In the genomic region with DNA sequence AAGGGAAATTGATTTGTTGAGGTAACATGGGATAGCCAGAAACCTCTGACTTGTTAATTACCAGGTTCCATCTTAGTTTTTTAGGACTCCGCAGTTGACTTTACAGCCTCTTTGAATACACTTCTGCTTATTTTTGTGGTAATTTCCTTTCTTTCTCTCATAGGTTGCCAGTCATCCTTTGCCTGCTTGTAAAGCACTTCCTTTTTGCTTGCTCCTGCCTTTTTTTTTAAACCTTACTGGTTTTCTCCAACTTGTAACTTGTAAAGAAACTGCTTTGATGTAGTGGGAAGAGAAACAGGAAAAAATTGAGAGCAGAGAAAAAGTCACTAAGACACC, we compare ENCODE assay signal across 10 cellular contexts. TPM values are rescaled to one million over a fixed set of nuclear protein-coding genes. Genes with fewer than 3 reads are reported as not detected.
A peak's percentile ranks its signal among the peaks of the same experiment; 100 is the strongest.
DNase-seq lines count a peak whose midpoint lies in the region; ATAC-seq and TF ChIP-seq lines count a peak whose summit lies in the region.
"Had no signal": no experiment of that assay in that cellular context is flagged by ENCODE, and none has a peak within 500 bp of the region (broad histone marks: within the 10 kb centered on the region; RNA-seq: fewer than 3 reads in every experiment).

No MANE protein-coding gene starts in this region.

- H3K79me1 ChIP-seq in mesendoderm (ENCODE audit: low read length), result no peaks in the 10 kb centered on the region

- H2AFZ ChIP-seq in HCT116 (ENCODE audit: low read depth, low read length, poor library complexity, severe bottlenecking), result no peak overlapping the region

- no peak for ATAC-seq in HCT116
- no peak for ATAC-seq in left lobe of liver

- no peak overlapping the region for H3K4ac ChIP-seq in mesendoderm (ENCODE audit: low read depth, low read length)

- no TSS peak for BruUV-seq in HCT116 (replicated peaks; lab: Mats Ljungman, UMichigan)

- peaks cover 8 to 35% of the 10 kb centered on the region in 2 experiments; a peak in 3 of 4 replicates for H3K4me1 ChIP-seq in HCT116 (ENCODE audit: control insufficient read depth in 1 of 2, insufficient read depth in 2 of 2, low read length in 2 of 2)
- H3K4me1 ChIP-seq in mesendoderm (ENCODE audit: control insufficient read depth, low read depth, low read length), result no peaks in the 10 kb centered on the region

- H3K79me2 ChIP-seq in HCT116 (ENCODE audit: insufficient read depth, low read length), result peaks cover 76% of the 10 kb centered on the region
- peaks cover 59% of the 10 kb centered on the region for H3K79me2 ChIP-seq in mesendoderm (ENCODE audit: control insufficient read depth, insufficient read depth, low read length)

- H3K36me3 Mint-ChIP-seq in activated naive CD8-positive, alpha-beta T cell, result peaks cover 17% of the 10 kb centered on the region

- no peak overlapping the region for H2BK120ac ChIP-seq in mesendoderm (ENCODE audit: low read depth, low read length)

- H3K9ac ChIP-seq in HCT116 (ENCODE audit: low read length), result no peak overlapping the region
- H3K9ac ChIP-seq in mesendoderm (ENCODE audit: low read length), result peak overlapping the region; percentile 5

- H3K4me2 ChIP-seq in HCT116 (ENCODE audit: low read length) (peak overlapping the region; percentile 82; the same call in 1 of the 2 replicates), mesendoderm (ENCODE audit: low read length) (peak overlapping the region; percentile 14)

- peaks cover 48% of the 10 kb centered on the region for H3K4me1 Mint-ChIP-seq in activated naive CD8-positive, alpha-beta T cell (ENCODE audit: low read depth)

- H4K8ac ChIP-seq in mesendoderm (ENCODE audit: low read depth, low read length), result no peak overlapping the region

- no CpG with 5 or more reads among the region's 1 CpG for WGBS in mesendoderm (ENCODE audit: extremely low coverage, insufficient coverage, low lambda C conversion rate)

- CTCF ChIA-PET in HCT116 (lab: Charles Lee), result no interaction called here

- peak overlapping the region; percentile 66 for H3K4me3 ChIP-seq in AG10803 (ENCODE audit: low read length)
- peak overlapping the region in 1 of 2 experiments; percentile 90; a peak in 1 of 4 replicates for H3K4me3 ChIP-seq in HCT116 (replicated peaks in 1 of 2; ENCODE audit: low read depth in 1 of 2, low read length in 2 of 2)
- no peak overlapping the region for H3K4me3 ChIP-seq in mesendoderm (ENCODE audit: low read length)

- H3K56ac ChIP-seq in mesendoderm (ENCODE audit: low read length), result no peak overlapping the region

- POLR2A ChIA-PET in HCT116 (lab: Charles Lee), result no interaction called here

- H3K18ac ChIP-seq in mesendoderm (ENCODE audit: low read length), result no peak overlapping the region

- no peaks in the 10 kb centered on the region for H3K9me2 ChIP-seq in HCT116 (ENCODE audit: insufficient read depth)

- intact Hi-C loops in HCT116 (cut with micrococcal nuclease), result no loop called here

- no peak overlapping the region for H4K5ac ChIP-seq in mesendoderm (ENCODE audit: low read length)

- H3K4me3 Mint-ChIP-seq in activated naive CD8-positive, alpha-beta T cell, result peak overlapping the region; percentile 95

- H3K36me3 ChIP-seq in HCT116 (ENCODE audit: control insufficient read depth in 1 of 2, insufficient read depth in 2 of 2, low read length in 2 of 2) (peaks cover 17 to 20% of the 10 kb centered on the region in 2 experiments), mesendoderm (ENCODE audit: control insufficient read depth, insufficient read depth, low read length) (no peaks in the 10 kb centered on the region)

- no peaks in the 10 kb centered on the region for H3K27me3 Mint-ChIP-seq in activated naive CD8-positive, alpha-beta T cell

- no peaks in the 10 kb centered on the region for H3K9me3 Mint-ChIP-seq in activated naive CD8-positive, alpha-beta T cell (ENCODE audit: low read depth)

- no peak overlapping the region for H3K27ac ChIP-seq in HCT116 (ENCODE audit: low read depth, low read length)
- no peak overlapping the region for H3K27ac ChIP-seq in mesendoderm (ENCODE audit: low read depth, low read length)

- H2BK5ac ChIP-seq in mesendoderm (ENCODE audit: low read length), result no peak overlapping the region

- TF ChIP-seq CTCF in AG10803 (conservative IDR thresholded peaks at IDR 0.05; ENCODE audit: low read length), result no peak
- no peak for TF ChIP-seq CTCF in HCT116 (IDR thresholded peaks at IDR 0.05 in 2 of 3, conservative IDR thresholded peaks at IDR 0.05 in 1 of 3; ENCODE audit: borderline replicate concordance in 1 of 3, insufficient read depth in 1 of 3, low read depth in 2 of 3, low read length in 2 of 3)

- peak overlapping the region; percentile 95 for H3K27ac Mint-ChIP-seq in activated naive CD8-positive, alpha-beta T cell

- DNase-seq in AG10803 (ENCODE audit: low read depth) (no peak), HCT116 (ENCODE audit: low read depth, low spot score) (no peak), mesendoderm (no peak), SW480 (ENCODE audit: low spot score) (no peak), dermis blood vessel endothelial cell (no peak), left lobe of liver (ENCODE audit: low spot score) (no peak), LoVo (ENCODE audit: low spot score) (no peak)
- DNase-seq: amygdala, EL had no signal

- no peaks in the 10 kb centered on the region for H3K27me3 ChIP-seq in HCT116 (ENCODE audit: insufficient read depth, low read length)
- H3K27me3 ChIP-seq in mesendoderm (ENCODE audit: insufficient read depth, low read length, poor library complexity), result no peaks in the 10 kb centered on the region

- H4K20me1 ChIP-seq in HCT116 (ENCODE audit: insufficient read depth), result peaks cover 29% of the 10 kb centered on the region

- no peak for TF ChIP-seq RAD21 in HCT116 (IDR thresholded peaks at IDR 0.05; ENCODE audit: low read depth)

- TF ChIP-seq POLR2A in HCT116 (IDR thresholded peaks at IDR 0.05; ENCODE audit: borderline replicate concordance, extremely low read depth, insufficient read depth, insufficient read length), result no peak

- no peak overlapping the region for H2AK5ac ChIP-seq in mesendoderm (ENCODE audit: low read length)

- no peak overlapping the region for H2BK15ac ChIP-seq in mesendoderm (replicated peaks; ENCODE audit: low read depth)

- H3K9me3 ChIP-seq in HCT116 (ENCODE audit: control insufficient read depth in 1 of 2, insufficient read depth in 1 of 2, low read depth in 1 of 2, low read length in 2 of 2), result no peaks in the 10 kb centered on the region

- RAD21 ChIA-PET in HCT116 (lab: Charles Lee; ENCODE audit: low non-redundant PET in 1 of 2, low total read pairs in 2 of 2, uncharacterized antibody in 2 of 2, unreplicated experiment in 2 of 2), result no interaction called here

- no peak overlapping the region for H3K23ac ChIP-seq in mesendoderm (ENCODE audit: low read length)

TF ChIP-seq in HCT116, 20 proteins besides CTCF, POLR2A, EP300 and RAD21 (continues in another document):
- TF ChIP-seq, protein P1, sequence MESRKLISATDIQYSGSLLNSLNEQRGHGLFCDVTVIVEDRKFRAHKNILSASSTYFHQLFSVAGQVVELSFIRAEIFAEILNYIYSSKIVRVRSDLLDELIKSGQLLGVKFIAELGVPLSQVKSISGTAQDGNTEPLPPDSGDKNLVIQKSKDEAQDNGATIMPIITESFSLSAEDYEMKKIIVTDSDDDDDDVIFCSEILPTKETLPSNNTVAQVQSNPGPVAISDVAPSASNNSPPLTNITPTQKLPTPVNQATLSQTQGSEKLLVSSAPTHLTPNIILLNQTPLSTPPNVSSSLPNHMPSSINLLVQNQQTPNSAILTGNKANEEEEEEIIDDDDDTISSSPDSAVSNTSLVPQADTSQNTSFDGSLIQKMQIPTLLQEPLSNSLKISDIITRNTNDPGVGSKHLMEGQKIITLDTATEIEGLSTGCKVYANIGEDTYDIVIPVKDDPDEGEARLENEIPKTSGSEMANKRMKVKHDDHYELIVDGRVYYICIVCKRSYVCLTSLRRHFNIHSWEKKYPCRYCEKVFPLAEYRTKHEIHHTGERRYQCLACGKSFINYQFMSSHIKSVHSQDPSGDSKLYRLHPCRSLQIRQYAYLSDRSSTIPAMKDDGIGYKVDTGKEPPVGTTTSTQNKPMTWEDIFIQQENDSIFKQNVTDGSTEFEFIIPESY (IDR thresholded peaks at IDR 0.05; ENCODE audit: extremely low read depth, insufficient replicate concordance, low read length), result no peak
- TF ChIP-seq, protein P2, sequence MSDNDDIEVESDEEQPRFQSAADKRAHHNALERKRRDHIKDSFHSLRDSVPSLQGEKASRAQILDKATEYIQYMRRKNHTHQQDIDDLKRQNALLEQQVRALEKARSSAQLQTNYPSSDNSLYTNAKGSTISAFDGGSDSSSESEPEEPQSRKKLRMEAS (IDR thresholded peaks at IDR 0.05), result no peak
- TF ChIP-seq EZH2phosphoT487 (IDR thresholded peaks at IDR 0.05; ENCODE audit: borderline replicate concordance) (no peak), SIN3A (IDR thresholded peaks at IDR 0.05; ENCODE audit: low read depth) (no peak), SP1 (IDR thresholded peaks at IDR 0.05; ENCODE audit: low read depth) (no peak), JUND (IDR thresholded peaks at IDR 0.05) (no peak), ELF1 (IDR thresholded peaks at IDR 0.05; ENCODE audit: borderline replicate concordance, low read depth) (no peak), ZNF274 (IDR thresholded peaks at IDR 0.05; ENCODE audit: low read depth, low read length) (no peak), EZH2 (IDR thresholded peaks at IDR 0.05) (no peak)
- TF ChIP-seq, protein P3, sequence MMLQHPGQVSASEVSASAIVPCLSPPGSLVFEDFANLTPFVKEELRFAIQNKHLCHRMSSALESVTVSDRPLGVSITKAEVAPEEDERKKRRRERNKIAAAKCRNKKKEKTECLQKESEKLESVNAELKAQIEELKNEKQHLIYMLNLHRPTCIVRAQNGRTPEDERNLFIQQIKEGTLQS (IDR thresholded peaks at IDR 0.05), result no peak

RNA-seq across cellular contexts. Expression of a gene that starts 2.6 kb away (rescaled TPM):
- total RNA-seq in HCT116 (2021; ENCODE audit: unreplicated experiment) (492 TPM), dermis blood vessel endothelial cell (284 and 379 TPM in 2 replicates), left lobe of liver (158 TPM)
- 642 and 771 TPM in 2 replicates for polyA plus RNA-seq in HCT116 (2012)
- polyA plus RNA-seq in mesendoderm (2013, experiment 1 of 2), result 194 TPM
- polyA plus RNA-seq in mesendoderm (2013, experiment 2 of 2), result 199 TPM

RNA-seq across cellular contexts. Expression of a gene that starts 32.8 kb away (rescaled TPM):
- 16.2 TPM for total RNA-seq in HCT116 (2021; ENCODE audit: unreplicated experiment)
- polyA plus RNA-seq in HCT116 (2012), result 5.9 and 6.6 TPM in 2 replicates
- polyA plus RNA-seq in mesendoderm (2013, experiment 1 of 2), result 34.4 TPM
- 33.7 TPM for polyA plus RNA-seq in mesendoderm (2013, experiment 2 of 2)
- 18.5 and 25.6 TPM in 2 replicates for total RNA-seq in dermis blood vessel endothelial cell
- 3.0 TPM for total RNA-seq in left lobe of liver
